8 cellular contexts compared by ENCODE assay signal in the genomic region with DNA sequence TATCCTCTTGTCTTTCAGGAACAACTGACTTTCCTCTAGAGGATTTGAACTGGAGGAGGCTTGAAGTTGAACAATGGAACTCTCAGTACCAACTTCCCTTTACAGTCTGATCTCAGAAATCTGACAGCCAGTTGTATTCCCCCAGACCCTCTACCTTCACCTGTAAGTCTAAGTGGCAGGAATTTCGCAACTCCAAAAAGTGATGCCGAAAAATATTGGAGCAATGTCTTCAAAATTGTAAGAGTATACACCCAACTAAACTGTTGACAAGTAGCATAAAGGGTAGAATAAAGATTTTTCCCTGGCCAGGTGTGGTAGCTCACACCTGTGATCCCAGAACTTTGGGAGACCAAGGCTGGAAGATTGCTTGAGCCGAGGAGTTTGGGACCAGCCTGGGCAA.
"Had no signal": no experiment of that assay in that cellular context is flagged by ENCODE, and none has a peak within 500 bp of the region (broad histone marks: within the 10 kb centered on the region; RNA-seq: fewer than 3 reads in every experiment).

No MANE protein-coding gene starts in this region.

- H3K4me3 ChIP-seq: GM12878 had no signal

- ATAC-seq: GM12878 had no signal

- FAIRE-seq: G401.6, GM12878, GM12891, GM12892, GM18507, GM19239 had no signal

- DNase-seq: GDM1, GF-D8 had no signal
